In genomic region chr1:209391792-209392191, GRCh38 we compare ENCODE assay signal across 18 cellular contexts.
DNase-seq lines count a peak whose midpoint lies in the region; ATAC-seq and TF ChIP-seq lines count a peak whose summit lies in the region.
"Had no signal": no experiment of that assay in that cellular context is flagged by ENCODE, and none has a peak within 500 bp of the region (broad histone marks: within the 10 kb centered on the region; RNA-seq: fewer than 3 reads in every experiment).

No MANE protein-coding gene starts in this region.

- H3K27ac ChIP-seq in RWPE1 (peak overlapping the region; percentile 45), neuronal stem cell (replicated peaks; ENCODE audit: low read length) (no peak overlapping the region)
- H3K27ac ChIP-seq: 22Rv1, BLaER1, C4-2B had no signal

- H2BK5ac ChIP-seq in neuronal stem cell (ENCODE audit: low read length): no peak overlapping the region

- CTCF ChIA-PET in RWPE1 (lab: Yijun Ruan, JAX): no interaction called here

- no peak overlapping the region for H3K4me3 ChIP-seq in neuronal stem cell (ENCODE audit: low read length in 2 of 2)
- H3K4me3 ChIP-seq: BLaER1, HAP-1 had no signal

- H3K4me1 ChIP-seq in neuronal stem cell (ENCODE audit: control insufficient read depth in 2 of 2, insufficient read depth in 1 of 2, low read depth in 1 of 2, low read length in 2 of 2): peaks cover 0 to 3% of the 10 kb centered on the region in 2 donors

- POLR2A ChIA-PET in RWPE1 (lab: Yijun Ruan, JAX; ENCODE audit: low non-redundant PET): no interaction called here

- peak overlapping the region; percentile 47 for H2BK120ac ChIP-seq in neuronal stem cell (ENCODE audit: low read depth, low read length)

- no peak overlapping the region for H3K18ac ChIP-seq in neuronal stem cell (ENCODE audit: low read length)

- H4K91ac ChIP-seq in neuronal stem cell (ENCODE audit: low read depth, low read length, poor library complexity): no peak overlapping the region

- no peaks in the 10 kb centered on the region for H3K79me1 ChIP-seq in neuronal stem cell (ENCODE audit: low read depth, low read length)

- no peak overlapping the region for H2BK12ac ChIP-seq in neuronal stem cell (ENCODE audit: low read length)

- no peaks in the 10 kb centered on the region for H3K9me3 ChIP-seq in neuronal stem cell (replicated peaks in 1 of 2; ENCODE audit: control insufficient read depth in 2 of 2, insufficient read depth in 1 of 2, low read depth in 1 of 2, low read length in 2 of 2)
- H3K9me3 ChIP-seq: BLaER1, Caco-2, HAP-1 had no signal

- H2AK5ac ChIP-seq in neuronal stem cell (ENCODE audit: low read depth, low read length): no peak overlapping the region

- H3K4me2 ChIP-seq in neuronal stem cell (ENCODE audit: insufficient read depth, low read length, poor library complexity, severe bottlenecking): no peak overlapping the region
- H3K4me2 ChIP-seq: BLaER1 had no signal

- intact Hi-C loops in posterior cingulate gyrus (cut with DNase I): no loop called here

- no peaks in the 10 kb centered on the region for H3K36me3 ChIP-seq in neuronal stem cell (replicated peaks in 1 of 2; ENCODE audit: control insufficient read depth in 2 of 2, insufficient read depth in 2 of 2, low read length in 2 of 2)
- H3K36me3 ChIP-seq: BLaER1, HAP-1 had no signal

- H3K4ac ChIP-seq in neuronal stem cell (ENCODE audit: low read length): no peak overlapping the region

- no CpG with 5 or more reads among the region's 2 CpGs for WGBS in neuronal stem cell (ENCODE audit: extremely low coverage in 2 of 2, insufficient read length in 2 of 2, insufficient replicate concordance in 1 of 2), 2 donors

- H2BK15ac ChIP-seq in neuronal stem cell (ENCODE audit: low read length): no peak overlapping the region

- H3K14ac ChIP-seq in neuronal stem cell (ENCODE audit: low read length): no peak overlapping the region

- no peak overlapping the region for H2AFZ ChIP-seq in neuronal stem cell (ENCODE audit: low read length)

- no peak overlapping the region for H3K9ac ChIP-seq in neuronal stem cell (ENCODE audit: low read depth, low read length, poor library complexity)
- H3K9ac ChIP-seq: BLaER1 had no signal

- no peak overlapping the region for H4K8ac ChIP-seq in neuronal stem cell (ENCODE audit: low read depth, low read length)

- DNase-seq in ELF-1 (ENCODE audit: low read depth, low spot score): peak; percentile 73
- no peak for DNase-seq in RWPE1 (ENCODE audit: low spot score)
- peak; percentile 84 for DNase-seq in islet precursor cell
- no peak for DNase-seq in neuronal stem cell (ENCODE audit: low spot score)
- DNase-seq in DMS53 (lab: John Stamatoyannopoulos, UW): no peak
- DNase-seq in posterior cingulate gyrus: no peak
- DNase-seq: Caco-2; CD4-positive, CD25-positive, alpha-beta regulatory T cell; CD8-positive, alpha-beta T cell; DMS79 treated with DMSO at 0.1 percent for 48 hours; GOT3; HFFc6 had no signal

- TF ChIP-seq CTCF in RWPE1 (conservative IDR thresholded peaks at IDR 0.05; ENCODE audit: low read depth): no peak

- no peak overlapping the region for H3K23ac ChIP-seq in neuronal stem cell (ENCODE audit: low read depth, low read length, poor library complexity)

- ATAC-seq in GM18873 (IDR thresholded peaks at IDR 0.05; ENCODE audit: low FRiP score, unreplicated experiment) (no peak), GM21526 (IDR thresholded peaks at IDR 0.05; ENCODE audit: low FRiP score, unreplicated experiment) (no peak)
- ATAC-seq: CD8-positive, alpha-beta T cell had no signal

- H3K27me3 ChIP-seq in neuronal stem cell (ENCODE audit: control insufficient read depth in 3 of 3, insufficient read depth in 3 of 3, low read depth in 1 of 3, low read length in 3 of 3): no peaks in the 10 kb centered on the region
- H3K27me3 ChIP-seq: BLaER1 had no signal

Comparison
In these comparisons a context has a peak if more than half of its experiments do, and no peak if none do; other contexts are left out.
1. DNase-seq: peak in ELF-1 (single experiment) and islet precursor cell (single experiment); none in RWPE1 (single experiment), neuronal stem cell (single experiment), DMS53 (single experiment) and posterior cingulate gyrus (0 of 10).